In genomic region chr20:49104365-49104648, GRCh38 we compare ENCODE assay signal across 2 cellular contexts.
TF ChIP-seq lines count a peak whose summit lies in the region.

No MANE protein-coding gene starts in this region.

TF ChIP-seq in HCT116, 20 proteins besides CTCF, POLR2A, EP300 and RAD21:
- TF ChIP-seq ZBTB33 (IDR thresholded peaks at IDR 0.05; ENCODE audit: extremely low read depth, insufficient replicate concordance, low read length), result no peak
- TF ChIP-seq ZNF274 (IDR thresholded peaks at IDR 0.05; ENCODE audit: low read depth, low read length), result no peak
- TF ChIP-seq CEBPB (IDR thresholded peaks at IDR 0.05; ENCODE audit: low read depth), result no peak
- TF ChIP-seq, protein P1, sequence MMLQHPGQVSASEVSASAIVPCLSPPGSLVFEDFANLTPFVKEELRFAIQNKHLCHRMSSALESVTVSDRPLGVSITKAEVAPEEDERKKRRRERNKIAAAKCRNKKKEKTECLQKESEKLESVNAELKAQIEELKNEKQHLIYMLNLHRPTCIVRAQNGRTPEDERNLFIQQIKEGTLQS (IDR thresholded peaks at IDR 0.05), result no peak
- TF ChIP-seq EZH2 (IDR thresholded peaks at IDR 0.05), result no peak
- no peak for TF ChIP-seq TCF7L2 (IDR thresholded peaks at IDR 0.05; ENCODE audit: borderline replicate concordance, extremely low read depth, insufficient read depth, insufficient read length)
- TF ChIP-seq POLR2AphosphoS5 (IDR thresholded peaks at IDR 0.05; ENCODE audit: low read depth, low read length), result no peak
- TF ChIP-seq FOSL1 (IDR thresholded peaks at IDR 0.05; ENCODE audit: low read depth), result no peak
- TF ChIP-seq YY1 (IDR thresholded peaks at IDR 0.05; ENCODE audit: extremely low read depth, insufficient replicate concordance, low read depth, low read length), result no peak
- TF ChIP-seq ZFX (IDR thresholded peaks at IDR 0.05), result no peak
- no peak for TF ChIP-seq SIN3A (IDR thresholded peaks at IDR 0.05; ENCODE audit: low read depth)

TF ChIP-seq in HepG2, 621 proteins besides CTCF, POLR2A, EP300 and RAD21 (continues in another document):
- TF ChIP-seq, protein P2, sequence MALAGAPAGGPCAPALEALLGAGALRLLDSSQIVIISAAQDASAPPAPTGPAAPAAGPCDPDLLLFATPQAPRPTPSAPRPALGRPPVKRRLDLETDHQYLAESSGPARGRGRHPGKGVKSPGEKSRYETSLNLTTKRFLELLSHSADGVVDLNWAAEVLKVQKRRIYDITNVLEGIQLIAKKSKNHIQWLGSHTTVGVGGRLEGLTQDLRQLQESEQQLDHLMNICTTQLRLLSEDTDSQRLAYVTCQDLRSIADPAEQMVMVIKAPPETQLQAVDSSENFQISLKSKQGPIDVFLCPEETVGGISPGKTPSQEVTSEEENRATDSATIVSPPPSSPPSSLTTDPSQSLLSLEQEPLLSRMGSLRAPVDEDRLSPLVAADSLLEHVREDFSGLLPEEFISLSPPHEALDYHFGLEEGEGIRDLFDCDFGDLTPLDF (CRISPR knock-in tag; IDR thresholded peaks at IDR 0.05), result no peak
- no peak for TF ChIP-seq CENPT (CRISPR knock-in tag; IDR thresholded peaks at IDR 0.05; ENCODE audit: low read depth)
- peak; percentile 65 for TF ChIP-seq POLR2G (IDR thresholded peaks at IDR 0.05; ENCODE audit: low read depth, low read length)
- TF ChIP-seq ZMYM2 (CRISPR knock-in tag; IDR thresholded peaks at IDR 0.05), result no peak
- peak; percentile 30; the same call in 1 of the 2 replicates for TF ChIP-seq SIX1 (CRISPR knock-in tag; IDR thresholded peaks at IDR 0.05; ENCODE audit: borderline replicate concordance)
- TF ChIP-seq FIP1L1 (IDR thresholded peaks at IDR 0.05; ENCODE audit: borderline replicate concordance, insufficient read depth, low read depth, low read length), result no peak
- TF ChIP-seq, protein P3, sequence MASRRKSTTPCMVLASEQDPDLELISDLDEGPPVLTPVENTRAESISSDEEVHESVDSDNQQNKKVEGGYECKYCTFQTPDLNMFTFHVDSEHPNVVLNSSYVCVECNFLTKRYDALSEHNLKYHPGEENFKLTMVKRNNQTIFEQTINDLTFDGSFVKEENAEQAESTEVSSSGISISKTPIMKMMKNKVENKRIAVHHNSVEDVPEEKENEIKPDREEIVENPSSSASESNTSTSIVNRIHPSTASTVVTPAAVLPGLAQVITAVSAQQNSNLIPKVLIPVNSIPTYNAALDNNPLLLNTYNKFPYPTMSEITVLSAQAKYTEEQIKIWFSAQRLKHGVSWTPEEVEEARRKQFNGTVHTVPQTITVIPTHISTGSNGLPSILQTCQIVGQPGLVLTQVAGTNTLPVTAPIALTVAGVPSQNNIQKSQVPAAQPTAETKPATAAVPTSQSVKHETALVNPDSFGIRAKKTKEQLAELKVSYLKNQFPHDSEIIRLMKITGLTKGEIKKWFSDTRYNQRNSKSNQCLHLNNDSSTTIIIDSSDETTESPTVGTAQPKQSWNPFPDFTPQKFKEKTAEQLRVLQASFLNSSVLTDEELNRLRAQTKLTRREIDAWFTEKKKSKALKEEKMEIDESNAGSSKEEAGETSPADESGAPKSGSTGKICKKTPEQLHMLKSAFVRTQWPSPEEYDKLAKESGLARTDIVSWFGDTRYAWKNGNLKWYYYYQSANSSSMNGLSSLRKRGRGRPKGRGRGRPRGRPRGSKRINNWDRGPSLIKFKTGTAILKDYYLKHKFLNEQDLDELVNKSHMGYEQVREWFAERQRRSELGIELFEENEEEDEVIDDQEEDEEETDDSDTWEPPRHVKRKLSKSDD (CRISPR knock-in tag; IDR thresholded peaks at IDR 0.05; ENCODE audit: low read depth), result no peak
- TF ChIP-seq, protein P1 (CRISPR knock-in tag; IDR thresholded peaks at IDR 0.05), result no peak
- TF ChIP-seq GABPB1 (CRISPR knock-in tag; IDR thresholded peaks at IDR 0.05), result no peak
- TF ChIP-seq ZSCAN22 (CRISPR knock-in tag; IDR thresholded peaks at IDR 0.05), result no peak
- TF ChIP-seq CCAR2 (optimal IDR thresholded peaks at IDR 0.05; ENCODE audit: low read depth, low read length), result no peak
- TF ChIP-seq ZNF577 (CRISPR knock-in tag; IDR thresholded peaks at IDR 0.05; ENCODE audit: borderline replicate concordance, low read depth), result no peak
- TF ChIP-seq ELF3 (CRISPR knock-in tag; IDR thresholded peaks at IDR 0.05), result no peak
- no peak for TF ChIP-seq ZFP36 (IDR thresholded peaks at IDR 0.05; ENCODE audit: borderline replicate concordance, low read depth, low read length, partially characterized antibody)
- TF ChIP-seq NBN (conservative IDR thresholded peaks at IDR 0.05), result no peak
- TF ChIP-seq, protein P4, sequence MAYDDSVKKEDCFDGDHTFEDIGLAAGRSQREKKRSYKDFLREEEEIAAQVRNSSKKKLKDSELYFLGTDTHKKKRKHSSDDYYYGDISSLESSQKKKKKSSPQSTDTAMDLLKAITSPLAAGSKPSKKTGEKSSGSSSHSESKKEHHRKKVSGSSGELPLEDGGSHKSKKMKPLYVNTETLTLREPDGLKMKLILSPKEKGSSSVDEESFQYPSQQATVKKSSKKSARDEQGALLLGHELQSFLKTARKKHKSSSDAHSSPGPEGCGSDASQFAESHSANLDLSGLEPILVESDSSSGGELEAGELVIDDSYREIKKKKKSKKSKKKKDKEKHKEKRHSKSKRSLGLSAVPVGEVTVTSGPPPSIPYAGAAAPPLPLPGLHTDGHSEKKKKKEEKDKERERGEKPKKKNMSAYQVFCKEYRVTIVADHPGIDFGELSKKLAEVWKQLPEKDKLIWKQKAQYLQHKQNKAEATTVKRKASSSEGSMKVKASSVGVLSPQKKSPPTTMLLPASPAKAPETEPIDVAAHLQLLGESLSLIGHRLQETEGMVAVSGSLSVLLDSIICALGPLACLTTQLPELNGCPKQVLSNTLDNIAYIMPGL (CRISPR knock-in tag; IDR thresholded peaks at IDR 0.05; ENCODE audit: borderline replicate concordance in 1 of 2, low read depth in 1 of 2), result no peak
- TF ChIP-seq PHF20 (CRISPR knock-in tag; IDR thresholded peaks at IDR 0.05), result no peak
- TF ChIP-seq HMG20A (CRISPR knock-in tag; IDR thresholded peaks at IDR 0.05; ENCODE audit: borderline replicate concordance), result no peak
- peak; percentile 97 for TF ChIP-seq RBM22 (optimal IDR thresholded peaks at IDR 0.05; ENCODE audit: low read length)
- no peak for TF ChIP-seq ZC3H13 (CRISPR knock-in tag; IDR thresholded peaks at IDR 0.05)
- TF ChIP-seq NPAS2 (CRISPR knock-in tag; IDR thresholded peaks at IDR 0.05; ENCODE audit: borderline replicate concordance), result no peak
- no peak for TF ChIP-seq ATF7-NPFF (CRISPR knock-in tag; IDR thresholded peaks at IDR 0.05; ENCODE audit: low read depth)
- TF ChIP-seq IKZF4 (CRISPR knock-in tag; IDR thresholded peaks at IDR 0.05; ENCODE audit: borderline replicate concordance, low read depth, not compliant biosample characterization), result no peak
- no peak for TF ChIP-seq ISL2 (CRISPR knock-in tag; IDR thresholded peaks at IDR 0.05)
- TF ChIP-seq MEF2D (CRISPR knock-in tag; IDR thresholded peaks at IDR 0.05), result peak; percentile 43; the same call in 1 of the 2 replicates
- no peak for TF ChIP-seq ZFX (CRISPR knock-in tag; IDR thresholded peaks at IDR 0.05; ENCODE audit: low read depth)
- 0 out of 2 replicates have a peak, but pooled peaks have one; percentile 85 for TF ChIP-seq NCOA5 (CRISPR knock-in tag; IDR thresholded peaks at IDR 0.05)
- no peak for TF ChIP-seq NFKBIZ (CRISPR knock-in tag; IDR thresholded peaks at IDR 0.05)
- TF ChIP-seq JUND (CRISPR knock-in tag; IDR thresholded peaks at IDR 0.05), result no peak
- TF ChIP-seq ZNF34 (CRISPR knock-in tag; IDR thresholded peaks at IDR 0.05; ENCODE audit: borderline replicate concordance), result no peak
- TF ChIP-seq, protein P5, sequence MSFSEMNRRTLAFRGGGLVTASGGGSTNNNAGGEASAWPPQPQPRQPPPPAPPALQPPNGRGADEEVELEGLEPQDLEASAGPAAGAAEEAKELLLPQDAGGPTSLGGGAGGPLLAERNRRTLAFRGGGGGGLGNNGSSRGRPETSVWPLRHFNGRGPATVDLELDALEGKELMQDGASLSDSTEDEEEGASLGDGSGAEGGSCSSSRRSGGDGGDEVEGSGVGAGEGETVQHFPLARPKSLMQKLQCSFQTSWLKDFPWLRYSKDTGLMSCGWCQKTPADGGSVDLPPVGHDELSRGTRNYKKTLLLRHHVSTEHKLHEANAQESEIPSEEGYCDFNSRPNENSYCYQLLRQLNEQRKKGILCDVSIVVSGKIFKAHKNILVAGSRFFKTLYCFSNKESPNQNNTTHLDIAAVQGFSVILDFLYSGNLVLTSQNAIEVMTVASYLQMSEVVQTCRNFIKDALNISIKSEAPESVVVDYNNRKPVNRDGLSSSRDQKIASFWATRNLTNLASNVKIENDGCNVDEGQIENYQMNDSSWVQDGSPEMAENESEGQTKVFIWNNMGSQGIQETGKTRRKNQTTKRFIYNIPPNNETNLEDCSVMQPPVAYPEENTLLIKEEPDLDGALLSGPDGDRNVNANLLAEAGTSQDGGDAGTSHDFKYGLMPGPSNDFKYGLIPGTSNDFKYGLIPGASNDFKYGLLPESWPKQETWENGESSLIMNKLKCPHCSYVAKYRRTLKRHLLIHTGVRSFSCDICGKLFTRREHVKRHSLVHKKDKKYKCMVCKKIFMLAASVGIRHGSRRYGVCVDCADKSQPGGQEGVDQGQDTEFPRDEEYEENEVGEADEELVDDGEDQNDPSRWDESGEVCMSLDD (CRISPR knock-in tag; IDR thresholded peaks at IDR 0.05; ENCODE audit: borderline replicate concordance), result no peak
- no peak for TF ChIP-seq RFX1 (IDR thresholded peaks at IDR 0.05)
- no peak for TF ChIP-seq HHEX (CRISPR knock-in tag; IDR thresholded peaks at IDR 0.05)
- no peak for TF ChIP-seq HOXD1 (CRISPR knock-in tag; IDR thresholded peaks at IDR 0.05)
- TF ChIP-seq MAFK (conservative IDR thresholded peaks at IDR 0.05 in 1 of 2, IDR thresholded peaks at IDR 0.05 in 1 of 2; ENCODE audit: low read length in 2 of 2), result no peak
- no peak for TF ChIP-seq FOXK1 (CRISPR knock-in tag; IDR thresholded peaks at IDR 0.05; ENCODE audit: borderline replicate concordance, low read depth)
- no peak for TF ChIP-seq ZBTB7A (CRISPR knock-in tag; IDR thresholded peaks at IDR 0.05)
- TF ChIP-seq ZNF770 (CRISPR knock-in tag; IDR thresholded peaks at IDR 0.05), result no peak
- no peak for TF ChIP-seq ZNF761 (CRISPR knock-in tag; conservative IDR thresholded peaks at IDR 0.05)
- no peak for TF ChIP-seq SMAD3 (CRISPR knock-in tag; IDR thresholded peaks at IDR 0.05)
- no peak for TF ChIP-seq SIN3A (IDR thresholded peaks at IDR 0.05; ENCODE audit: borderline replicate concordance, low read depth, low read length)
- TF ChIP-seq NCOA2 (CRISPR knock-in tag; IDR thresholded peaks at IDR 0.05), result no peak
- TF ChIP-seq ZHX2 (IDR thresholded peaks at IDR 0.05; ENCODE audit: low read depth), result no peak
- TF ChIP-seq ZHX2 (CRISPR knock-in tag; IDR thresholded peaks at IDR 0.05; ENCODE audit: borderline replicate concordance), result no peak
